In the genomic region with DNA sequence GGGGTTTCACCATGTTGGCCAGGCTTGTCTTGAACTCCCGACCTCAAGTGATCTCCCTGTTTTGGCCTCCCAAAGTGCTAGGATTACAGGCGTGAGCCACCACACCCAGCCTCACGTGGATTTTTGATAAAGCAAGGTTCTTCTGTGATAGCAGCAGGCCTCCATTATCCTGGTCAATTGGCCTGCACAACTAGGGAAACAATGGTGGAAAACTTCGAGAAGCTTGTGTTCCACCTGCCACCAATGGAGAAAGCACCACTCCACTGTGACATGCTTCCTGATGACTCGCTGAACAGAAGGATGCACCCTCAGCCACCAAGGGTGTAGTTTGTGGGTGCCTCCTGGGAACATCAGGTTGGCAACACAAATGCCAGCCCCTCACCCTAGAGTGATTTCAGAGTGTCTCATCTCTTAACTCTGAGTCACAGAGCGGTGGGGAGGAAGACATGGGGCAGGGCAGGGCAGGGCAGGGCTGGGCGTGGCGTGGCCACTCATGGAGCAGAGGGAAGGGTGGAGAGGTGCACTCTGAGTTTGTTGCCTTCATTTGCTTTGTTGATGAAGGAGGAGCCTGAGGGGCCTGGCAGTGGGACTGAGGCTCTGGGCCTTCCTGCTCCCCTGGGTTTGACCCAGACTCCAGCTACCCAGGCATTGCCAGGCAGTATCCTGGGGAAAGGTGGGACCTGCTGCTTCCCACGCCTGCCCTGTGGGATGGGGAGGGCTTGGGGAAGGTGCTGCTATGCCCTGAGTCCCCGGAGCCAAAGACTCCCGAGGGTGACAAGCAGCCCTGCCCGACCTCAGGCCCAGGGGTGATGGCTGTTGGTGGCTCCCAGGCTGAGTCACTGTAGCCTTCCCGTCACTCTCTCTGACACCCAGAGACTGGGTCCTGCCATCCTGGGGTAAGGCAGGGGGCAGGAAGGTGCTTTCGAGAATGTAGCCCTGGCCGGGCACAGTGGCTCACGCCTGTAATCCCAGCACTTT, we compare ENCODE assay signal across 11 cellular contexts. TPM values are rescaled to one million over a fixed set of nuclear protein-coding genes. Genes with fewer than 3 reads are reported as not detected.
A peak's percentile ranks its signal among the peaks of the same experiment; 100 is the strongest.
DNase-seq lines count a peak whose midpoint lies in the region; TF ChIP-seq lines count a peak whose summit lies in the region.
"Had no signal": no experiment of that assay in that cellular context is flagged by ENCODE, and none has a peak within 500 bp of the region (broad histone marks: within the 10 kb centered on the region; RNA-seq: fewer than 3 reads in every experiment).

No MANE protein-coding gene starts in this region.

- H3K4me1 ChIP-seq in GM23248 (ENCODE audit: insufficient read depth) (peaks cover 5% of the 10 kb centered on the region; the same call in 1 of the 2 replicates), osteoblast (ENCODE audit: insufficient read depth, low read length) (peaks cover 10% of the 10 kb centered on the region)
- H3K4me1 ChIP-seq in CD4-positive, alpha-beta memory T cell (ENCODE audit: insufficient read depth, low read length), result peaks cover 32% of the 10 kb centered on the region

- H3K4me3 ChIP-seq in GM23248 (no peak overlapping the region), coronary artery (no peak overlapping the region), osteoblast (ENCODE audit: insufficient read depth, low read length) (no peak overlapping the region)
- H3K4me3 ChIP-seq in CD4-positive, alpha-beta memory T cell (ENCODE audit: low read length in 2 of 2), result no peak overlapping the region

- peaks cover 0 to 2% (median 0%) of the 10 kb centered on the region in 8 donors for H3K9me3 Mint-ChIP-seq in CD4-positive, alpha-beta memory T cell
- H3K9me3 Mint-ChIP-seq: stimulated activated memory B cell treated with anti-CD40 and anti-IgM and Interleukin-4, amounts not matched to agents 10 μg/mL and 1 μg/mL and 100 μg/mL, for 72 hours had no signal

- no peak overlapping the region for H3K9ac ChIP-seq in GM23248

- H3K9me3 ChIP-seq in GM23248 (ENCODE audit: low read depth), result no peaks in the 10 kb centered on the region
- no peaks in the 10 kb centered on the region for H3K9me3 ChIP-seq in osteoblast (ENCODE audit: low read depth, low read length)
- no peaks in the 10 kb centered on the region for H3K9me3 ChIP-seq in CD4-positive, alpha-beta memory T cell (ENCODE audit: control insufficient read depth in 1 of 2, low read length in 2 of 2)

- 88% methylated on average over 15 to 16 of the region's 16 CpGs for WGBS in GM23248 (ENCODE audit: low coverage in 1 of 2, low lambda C conversion rate in 2 of 2, missing lambda C conversion rate in 2 of 2), 2 experiments

- no peaks in the 10 kb centered on the region for H3K27me3 ChIP-seq in GM23248 (replicated peaks; ENCODE audit: insufficient read depth)
- no peaks in the 10 kb centered on the region for H3K27me3 ChIP-seq in osteoblast (ENCODE audit: insufficient read depth, low read length)
- no peaks in the 10 kb centered on the region for H3K27me3 ChIP-seq in CD4-positive, alpha-beta memory T cell (ENCODE audit: insufficient read depth, low read length)

- no peak overlapping the region for H3K4me2 ChIP-seq in GM23248 (ENCODE audit: unreplicated experiment)
- no peak overlapping the region for H3K4me2 ChIP-seq in osteoblast (ENCODE audit: insufficient read depth, low read length)

- H3K4me3 Mint-ChIP-seq in CD4-positive, alpha-beta memory T cell, result no peak overlapping the region
- H3K4me3 Mint-ChIP-seq: stimulated activated memory B cell treated with anti-CD40 and anti-IgM and Interleukin-4, amounts not matched to agents 10 μg/mL and 1 μg/mL and 100 μg/mL, for 72 hours had no signal

- H3K4me1 Mint-ChIP-seq in CD4-positive, alpha-beta memory T cell, result peaks cover 19 to 43% (median 30%) of the 10 kb centered on the region in 4 donors

- peak; percentile 50 for DNase-seq in GM23248
- DNase-seq in LoVo (ENCODE audit: low spot score), result peak; percentile 89
- peak; percentile 66 for DNase-seq in coronary artery (ENCODE audit: low spot score)
- DNase-seq in osteoblast (ENCODE audit: insufficient read length, low spot score, missing footprints), result peak; percentile 74
- no peak for DNase-seq in CD4-positive, alpha-beta memory T cell
- no peak for DNase-seq in NCI-H187 treated with DMSO at 0.1 percent for 48 hours (lab: John Stamatoyannopoulos, UW)
- DNase-seq in NCI-H524 treated with DMSO at 0.1 percent for 48 hours (lab: John Stamatoyannopoulos, UW), result no peak
- no peak for DNase-seq in activated CD4-positive, CD25-positive, alpha-beta regulatory T cell treated with anti-CD3 and anti-CD28 coated beads, Interleukin-2, amount 50 U/mL, for 72 hours
- DNase-seq: activated CD8-positive, alpha-beta memory T cell treated with anti-CD3 and anti-CD28 coated beads, Interleukin-2, amount 50 U/mL, for 48 hours; NCI-H1930 had no signal

- no peak for TF ChIP-seq CTCF in coronary artery (IDR thresholded peaks at IDR 0.05)
- no peak for TF ChIP-seq CTCF in osteoblast (IDR thresholded peaks at IDR 0.05; ENCODE audit: extremely low read depth, low read depth, low read length)

- in situ Hi-C loops in GM23248 (cut with MboI), result no loop called here

- no peaks in the 10 kb centered on the region for H3K27me3 Mint-ChIP-seq in CD4-positive, alpha-beta memory T cell
- H3K27me3 Mint-ChIP-seq: stimulated activated memory B cell treated with anti-CD40 and anti-IgM and Interleukin-4, amounts not matched to agents 10 μg/mL and 1 μg/mL and 100 μg/mL, for 72 hours had no signal

- H3K36me3 ChIP-seq in GM23248 (ENCODE audit: low read depth) (no peaks in the 10 kb centered on the region), osteoblast (ENCODE audit: insufficient read depth, low read length) (no peaks in the 10 kb centered on the region)
- H3K36me3 ChIP-seq in CD4-positive, alpha-beta memory T cell (ENCODE audit: insufficient read depth, low read length), result no peaks in the 10 kb centered on the region

- no peaks in the 10 kb centered on the region for H4K20me1 ChIP-seq in GM23248 (ENCODE audit: insufficient read depth)
- no peaks in the 10 kb centered on the region for H4K20me1 ChIP-seq in osteoblast (ENCODE audit: insufficient read depth, low read length)

- no peaks in the 10 kb centered on the region for H3K36me3 Mint-ChIP-seq in CD4-positive, alpha-beta memory T cell
- H3K36me3 Mint-ChIP-seq: stimulated activated memory B cell treated with anti-CD40 and anti-IgM and Interleukin-4, amounts not matched to agents 10 μg/mL and 1 μg/mL and 100 μg/mL, for 72 hours had no signal

- intact Hi-C loops in CD4-positive, alpha-beta memory T cell (cut with micrococcal nuclease), result no loop called here

- H2AFZ ChIP-seq in GM23248, result no peak overlapping the region
- no peak overlapping the region for H2AFZ ChIP-seq in osteoblast (ENCODE audit: low read length)

- peaks cover 5% of the 10 kb centered on the region; the same call in 1 of the 2 replicates for H3F3A ChIP-seq in GM23248 (ENCODE audit: insufficient read depth)

- no peaks in the 10 kb centered on the region for H3K9me2 ChIP-seq in GM23248 (ENCODE audit: insufficient read depth)

- CTCF ChIA-PET in CD4-positive, alpha-beta memory T cell (lab: Charles Lee; ENCODE audit: partially characterized antibody), result interaction anchor here (1.5 kb wide), 1 partner anchor 67 kb away, joined by 6 read pairs; no protein-coding TSS in a partner anchor

- POLR2A ChIA-PET in CD4-positive, alpha-beta memory T cell (lab: Charles Lee; ENCODE audit: partially characterized antibody), result no interaction called here

- peak overlapping the region in 2 of 7 donors; percentile 29 to 53 for H3K27ac Mint-ChIP-seq in CD4-positive, alpha-beta memory T cell
- H3K27ac Mint-ChIP-seq: stimulated activated memory B cell treated with anti-CD40 and anti-IgM and Interleukin-4, amounts not matched to agents 10 μg/mL and 1 μg/mL and 100 μg/mL, for 72 hours had no signal

- H3K79me2 ChIP-seq in GM23248 (ENCODE audit: insufficient read depth) (no peaks in the 10 kb centered on the region), osteoblast (ENCODE audit: insufficient read depth, low read length) (no peaks in the 10 kb centered on the region)

- H3K27ac ChIP-seq in GM23248 (no peak overlapping the region), coronary artery (no peak overlapping the region), osteoblast (ENCODE audit: low read depth, low read length) (no peak overlapping the region)
- H3K27ac ChIP-seq in CD4-positive, alpha-beta memory T cell (ENCODE audit: low read depth, low read length), result no peak overlapping the region

RNA-seq across cellular contexts. Expression of a gene that starts 18.0 kb away (rescaled TPM):
- total RNA-seq in GM23248 (2014; rRNA removed; shearing (Covaris generic)), result 14.9 and 22.8 TPM in 2 replicates
- 2.1 and 2.3 TPM in 2 replicates for polyA plus RNA-seq in GM23248 (2016; fragmentation: Nextera tagmentation; extraction: Ambion mirVana)
- 13.6 and 15.6 TPM in 2 replicates for total RNA-seq in osteoblast
- 1 to 10 TPM; 1.8 to 2.5 TPM for total RNA-seq in CD4-positive, alpha-beta memory T cell
- under 1 TPM in 1 of 2 donors, not detected in 1; 0.69 TPM for polyA plus RNA-seq in CD4-positive, alpha-beta memory T cell

Comparison
In these comparisons a context has a peak if more than half of its experiments do, and no peak if none do; other contexts are left out.
1. DNase-seq: peak in GM23248 (single experiment), LoVo (single experiment), coronary artery (single experiment) and osteoblast (single experiment); none in CD4-positive, alpha-beta memory T cell (0 of 5), NCI-H187 treated with DMSO at 0.1 percent for 48 hours (single experiment), NCI-H524 treated with DMSO at 0.1 percent for 48 hours (single experiment) and activated CD4-positive, CD25-positive, alpha-beta regulatory T cell treated with anti-CD3 and anti-CD28 coated beads, Interleukin-2, amount 50 U/mL, for 72 hours (single experiment).